In genomic region chr11:19228956-19229355, GRCh38 we compare ENCODE assay signal across 23 cellular contexts. TPM values are rescaled to one million over a fixed set of nuclear protein-coding genes. Genes with fewer than 3 reads are reported as not detected.
"Had no signal": no experiment of that assay in that cellular context is flagged by ENCODE, and none has a peak within 500 bp of the region (broad histone marks: within the 10 kb centered on the region; RNA-seq: fewer than 3 reads in every experiment).

No MANE protein-coding gene starts in this region.

- H3K4me1 ChIP-seq: esophagus muscularis mucosa, sigmoid colon, testis, tibial nerve had no signal

- H3K4me3 ChIP-seq: esophagus muscularis mucosa, hepatocyte, lung, right atrium auricular region, sigmoid colon, testis, tibial nerve had no signal

- ATAC-seq: left colon; left ventricle myocardium superior; naive thymus-derived CD8-positive, alpha-beta T cell; stimulated activated memory B cell treated with anti-CD40 and anti-IgM and Interleukin-4, amounts not matched to agents 10 μg/mL and 1 μg/mL and 100 μg/mL, for 72 hours had no signal

- H3K4me2 ChIP-seq: hepatocyte had no signal

- H3K27ac ChIP-seq: esophagus muscularis mucosa, hepatocyte, neutrophil, right atrium auricular region, sigmoid colon, testis, tibial nerve had no signal

- H3K4me3 Mint-ChIP-seq: naive thymus-derived CD8-positive, alpha-beta T cell; stimulated activated memory B cell treated with anti-CD40 and anti-IgM and Interleukin-4, amounts not matched to agents 10 μg/mL and 1 μg/mL and 100 μg/mL, for 72 hours; stimulated activated naive CD8-positive, alpha-beta T cell treated with anti-CD3 and anti-CD28 coated beads, Interleukin-15, Interleukin-2, amounts not matched to agents 100 ng/mL and 50 ng/mL, for 24 hours had no signal

- DNase-seq: effector memory CD4-positive, alpha-beta T cell; foreskin fibroblast; head of caudate nucleus; left colon; left ventricle myocardium superior; mesendoderm; naive thymus-derived CD8-positive, alpha-beta T cell; posterior cingulate gyrus; sigmoid colon; stimulated activated CD4-positive, alpha-beta T cell treated with anti-CD3 and anti-CD28 coated beads, Interleukin-4, amount 100 ng/mL, for 1 hour; testis had no signal

- H2AFZ ChIP-seq: hepatocyte had no signal

- H3K9me3 ChIP-seq: esophagus muscularis mucosa, neutrophil, right atrium auricular region, sigmoid colon, testis, tibial nerve had no signal

- H3K36me3 Mint-ChIP-seq: naive thymus-derived CD8-positive, alpha-beta T cell; stimulated activated memory B cell treated with anti-CD40 and anti-IgM and Interleukin-4, amounts not matched to agents 10 μg/mL and 1 μg/mL and 100 μg/mL, for 72 hours had no signal

- H3K36me3 ChIP-seq: esophagus muscularis mucosa, right atrium auricular region, sigmoid colon, tibial nerve had no signal

- H3K4me1 Mint-ChIP-seq: naive thymus-derived CD8-positive, alpha-beta T cell had no signal

- H3K27me3 Mint-ChIP-seq: stimulated activated memory B cell treated with anti-CD40 and anti-IgM and Interleukin-4, amounts not matched to agents 10 μg/mL and 1 μg/mL and 100 μg/mL, for 72 hours; stimulated activated naive CD8-positive, alpha-beta T cell treated with anti-CD3 and anti-CD28 coated beads, Interleukin-15, Interleukin-2, amounts not matched to agents 100 ng/mL and 50 ng/mL, for 24 hours had no signal

- H3K27me3 ChIP-seq: esophagus muscularis mucosa, hepatocyte, neutrophil, right atrium auricular region, sigmoid colon, testis, tibial nerve had no signal

- H3K27ac Mint-ChIP-seq: naive thymus-derived CD8-positive, alpha-beta T cell; stimulated activated memory B cell treated with anti-CD40 and anti-IgM and Interleukin-4, amounts not matched to agents 10 μg/mL and 1 μg/mL and 100 μg/mL, for 72 hours; stimulated activated naive CD8-positive, alpha-beta T cell treated with anti-CD3 and anti-CD28 coated beads, Interleukin-15, Interleukin-2, amounts not matched to agents 100 ng/mL and 50 ng/mL, for 24 hours had no signal

- H3K9me3 Mint-ChIP-seq: naive thymus-derived CD8-positive, alpha-beta T cell; stimulated activated memory B cell treated with anti-CD40 and anti-IgM and Interleukin-4, amounts not matched to agents 10 μg/mL and 1 μg/mL and 100 μg/mL, for 72 hours; stimulated activated naive CD8-positive, alpha-beta T cell treated with anti-CD3 and anti-CD28 coated beads, Interleukin-15, Interleukin-2, amounts not matched to agents 100 ng/mL and 50 ng/mL, for 24 hours had no signal

RNA-seq across cellular contexts. Expression of gene E2F8, which starts 11.8 kb away (rescaled TPM):
- total RNA-seq: naive thymus-derived CD8-positive, alpha-beta T cell; tibial nerve had no signal
- polyA plus RNA-seq: naive thymus-derived CD8-positive, alpha-beta T cell had no signal

RNA-seq across cellular contexts. Expression of gene CSRP3, which starts 27.2 kb away (rescaled TPM):
- total RNA-seq: esophagus muscularis mucosa; hepatocyte; kidney epithelial cell; left colon; naive thymus-derived CD8-positive, alpha-beta T cell; osteocyte; sigmoid colon; subcutaneous adipose tissue; testis; tibial nerve had no signal
- polyA plus RNA-seq: naive thymus-derived CD8-positive, alpha-beta T cell; neural cell had no signal
